In genomic region chr16:4679156-4679853, GRCh38 we compare ENCODE assay signal across 1 cellular context.
TF ChIP-seq lines count a peak whose summit lies in the region.

No MANE protein-coding gene starts in this region.

TF ChIP-seq in IMR-90, 13 proteins besides CTCF, POLR2A, EP300 and RAD21:
- no peak for TF ChIP-seq SMC3 (IDR thresholded peaks at IDR 0.05; ENCODE audit: low read depth, low read length)
- no peak for TF ChIP-seq MXI1 (IDR thresholded peaks at IDR 0.05; ENCODE audit: borderline replicate concordance, low read depth, low read length)
- TF ChIP-seq ELK1 (IDR thresholded peaks at IDR 0.05; ENCODE audit: borderline replicate concordance, low read depth, low read length): no peak
- TF ChIP-seq BHLHE40 (IDR thresholded peaks at IDR 0.05; ENCODE audit: low read depth, low read length): no peak
- TF ChIP-seq RFX5 (IDR thresholded peaks at IDR 0.05; ENCODE audit: low read depth, low read length): no peak
- no peak for TF ChIP-seq USF2 (IDR thresholded peaks at IDR 0.05; ENCODE audit: low read depth, low read length)
- TF ChIP-seq CEBPB (IDR thresholded peaks at IDR 0.05; ENCODE audit: low read depth, low read length): no peak
- TF ChIP-seq MAZ (IDR thresholded peaks at IDR 0.05; ENCODE audit: borderline replicate concordance, low read depth, low read length): no peak
- TF ChIP-seq NFE2L2 (IDR thresholded peaks at IDR 0.05; ENCODE audit: low read depth, low read length): no peak
- TF ChIP-seq FOS (IDR thresholded peaks at IDR 0.05; ENCODE audit: low read depth, low read length): no peak
- TF ChIP-seq RCOR1 (IDR thresholded peaks at IDR 0.05; ENCODE audit: insufficient replicate concordance, low read length): no peak
- no peak for TF ChIP-seq MAFK (IDR thresholded peaks at IDR 0.05; ENCODE audit: low read depth, low read length)
- no peak for TF ChIP-seq CHD1 (IDR thresholded peaks at IDR 0.05; ENCODE audit: low read depth, low read length)
